ENCODE assay signal across 14 cellular contexts in genomic region chr3:31218082-31218481, GRCh38.
"Had no signal": no experiment of that assay in that cellular context is flagged by ENCODE, and none has a peak within 500 bp of the region (broad histone marks: within the 10 kb centered on the region; RNA-seq: fewer than 3 reads in every experiment).

No MANE protein-coding gene starts in this region.

- H3K36me3 Mint-ChIP-seq: stimulated activated memory B cell treated with anti-CD40 and anti-IgM and Interleukin-4, amounts not matched to agents 10 μg/mL and 1 μg/mL and 100 μg/mL, for 72 hours had no signal

- H3K36me3 ChIP-seq: lower lobe of right lung, sigmoid colon, tibial nerve, vagina had no signal

- H3K27ac Mint-ChIP-seq: activated T-helper 1 cell treated with anti-CD3 and anti-CD28 coated beads, Interleukin-12 subunit alpha, Interleukin-12 subunit beta, Interleukin-2, Interleukin-4 antibody, amounts not matched to agents 30 ng/mL and 10 ng/mL and 1 ng/mL, durations not matched to agents 14 hours and 24 hours and 36 hours; nephron; stimulated activated memory B cell treated with anti-CD40 and anti-IgM and Interleukin-4, amounts not matched to agents 10 μg/mL and 1 μg/mL and 100 μg/mL, for 72 hours had no signal

- ATAC-seq: lower lobe of right lung; stimulated activated memory B cell treated with anti-CD40 and anti-IgM and Interleukin-4, amounts not matched to agents 10 μg/mL and 1 μg/mL and 100 μg/mL, for 72 hours had no signal

- H3K4me1 ChIP-seq: lower lobe of right lung, tibial nerve, vagina had no signal

- H3K27me3 ChIP-seq: sigmoid colon, tibial nerve, vagina had no signal

- DNase-seq: activated CD4-positive, alpha-beta T cell treated with anti-CD3 and anti-CD28 coated beads, Interleukin-2, amount 50 U/mL, for 4 hours; cerebellar nuclear complex; cortex of kidney; head of caudate nucleus; lower lobe of right lung; nucleus accumbens; sigmoid colon; stimulated activated CD4-positive, alpha-beta T cell treated with anti-CD3 and anti-CD28 coated beads, Interleukin-4, amount 100 ng/mL, for 24 hours had no signal

- H3K9me3 ChIP-seq: lower lobe of right lung, sigmoid colon, tibial nerve, vagina had no signal

- H3K4me3 Mint-ChIP-seq: activated T-helper 1 cell treated with anti-CD3 and anti-CD28 coated beads, Interleukin-12 subunit alpha, Interleukin-12 subunit beta, Interleukin-2, Interleukin-4 antibody, amounts not matched to agents 30 ng/mL and 10 ng/mL and 1 ng/mL, durations not matched to agents 14 hours and 24 hours and 36 hours; nephron; stimulated activated memory B cell treated with anti-CD40 and anti-IgM and Interleukin-4, amounts not matched to agents 10 μg/mL and 1 μg/mL and 100 μg/mL, for 72 hours had no signal

- H3K4me3 ChIP-seq: lower lobe of right lung, sigmoid colon, SK-N-MC, tibial nerve, vagina had no signal

- H3K27me3 Mint-ChIP-seq: stimulated activated memory B cell treated with anti-CD40 and anti-IgM and Interleukin-4, amounts not matched to agents 10 μg/mL and 1 μg/mL and 100 μg/mL, for 72 hours had no signal

- H3K27ac ChIP-seq: lower lobe of right lung, sigmoid colon, SK-N-MC, tibial nerve, vagina had no signal

- H3K9me3 Mint-ChIP-seq: nephron; stimulated activated memory B cell treated with anti-CD40 and anti-IgM and Interleukin-4, amounts not matched to agents 10 μg/mL and 1 μg/mL and 100 μg/mL, for 72 hours had no signal
